In the genomic region with DNA sequence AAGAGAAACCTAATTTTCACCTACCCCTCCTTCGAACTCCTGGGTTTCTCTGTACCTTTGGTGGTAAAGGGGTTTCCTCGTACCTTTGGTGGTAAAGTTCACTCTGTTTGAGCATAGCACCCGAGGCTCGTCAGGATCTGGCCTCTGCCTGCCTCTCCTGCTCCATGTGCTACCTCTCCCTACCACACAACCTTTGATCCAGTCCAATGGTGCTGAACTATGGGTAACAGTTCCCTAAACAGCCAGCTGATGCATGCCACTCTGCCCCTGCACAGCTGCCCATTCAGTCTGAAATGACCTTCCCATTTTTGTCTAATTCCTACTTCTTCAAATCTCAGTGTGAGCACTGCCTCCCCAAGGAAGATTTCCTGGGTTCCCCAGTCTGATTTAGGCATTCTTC, we compare ENCODE assay signal across 18 cellular contexts. TPM values are rescaled to one million over a fixed set of nuclear protein-coding genes. Genes with fewer than 3 reads are reported as not detected.
"Had no signal": no experiment of that assay in that cellular context is flagged by ENCODE, and none has a peak within 500 bp of the region (broad histone marks: within the 10 kb centered on the region; RNA-seq: fewer than 3 reads in every experiment).

No MANE protein-coding gene starts in this region.

- ATAC-seq: naive thymus-derived CD8-positive, alpha-beta T cell had no signal

- H3K36me3 Mint-ChIP-seq: naive thymus-derived CD8-positive, alpha-beta T cell; stimulated activated memory B cell treated with anti-CD40 and anti-IgM and Interleukin-4, amounts not matched to agents 10 μg/mL and 1 μg/mL and 100 μg/mL, for 72 hours had no signal

- H3K4me3 Mint-ChIP-seq: activated CD4-positive, alpha-beta memory T cell treated with anti-CD3 and anti-CD28 coated beads, Interleukin-2, amount 10 ng/mL, durations not matched to agents 7 days and 5 days; naive thymus-derived CD8-positive, alpha-beta T cell; stimulated activated memory B cell treated with anti-CD40 and anti-IgM and Interleukin-4, amounts not matched to agents 10 μg/mL and 1 μg/mL and 100 μg/mL, for 72 hours; T-helper 2 cell treated with Interferon-gamma antibody and Interleukin-4, amounts not matched to agents 5 μg/mL and 100 μg/mL, for 36 hours had no signal

- H3K9me3 Mint-ChIP-seq: naive thymus-derived CD8-positive, alpha-beta T cell; stimulated activated memory B cell treated with anti-CD40 and anti-IgM and Interleukin-4, amounts not matched to agents 10 μg/mL and 1 μg/mL and 100 μg/mL, for 72 hours; T-helper 2 cell treated with Interferon-gamma antibody and Interleukin-4, amounts not matched to agents 5 μg/mL and 100 μg/mL, for 36 hours had no signal

- H3K27ac Mint-ChIP-seq: activated CD4-positive, alpha-beta memory T cell treated with anti-CD3 and anti-CD28 coated beads, Interleukin-2, amount 10 ng/mL, durations not matched to agents 7 days and 5 days; naive thymus-derived CD8-positive, alpha-beta T cell; stimulated activated memory B cell treated with anti-CD40 and anti-IgM and Interleukin-4, amounts not matched to agents 10 μg/mL and 1 μg/mL and 100 μg/mL, for 72 hours; T-helper 2 cell treated with Interferon-gamma antibody and Interleukin-4, amounts not matched to agents 5 μg/mL and 100 μg/mL, for 36 hours had no signal

- H3K9me3 ChIP-seq: esophagus squamous epithelium, neutrophil, SJSA1, tibial artery had no signal

- DNase-seq: activated CD4-positive, alpha-beta memory T cell treated with anti-CD3 and anti-CD28 coated beads, Interleukin-2, amount 10 ng/mL, durations not matched to agents 7 days and 5 days; esophagus squamous epithelium; foreskin fibroblast; kidney; naive thymus-derived CD8-positive, alpha-beta T cell; retina; SW 1271; tibial artery had no signal

- FAIRE-seq: astrocyte, endometrium, kidney had no signal

- H3K4me1 Mint-ChIP-seq: naive thymus-derived CD8-positive, alpha-beta T cell had no signal

- H3K36me3 ChIP-seq: cardiac muscle cell, esophagus squamous epithelium, neutrophil, SJSA1, tibial artery had no signal

- H3K27me3 ChIP-seq: cardiac muscle cell, esophagus squamous epithelium, SJSA1, tibial artery had no signal

- H3K27ac ChIP-seq: cardiac muscle cell, neutrophil, SJSA1, tibial artery had no signal

- H3K4me1 ChIP-seq: SJSA1 had no signal

- H3K4me3 ChIP-seq: cardiac muscle cell, esophagus squamous epithelium, SJSA1, skin epidermis, tibial artery had no signal

RNA-seq across cellular contexts. Expression of a gene that starts 14.0 kb away (rescaled TPM):
- total RNA-seq: activated CD4-positive, alpha-beta memory T cell treated with anti-CD3 and anti-CD28 coated beads, Interleukin-2, amount 10 ng/mL, durations not matched to agents 7 days and 5 days; astrocyte; esophagus squamous epithelium; kidney; lung microvascular endothelial cell; mononuclear cell; naive thymus-derived CD8-positive, alpha-beta T cell; SJSA1 had no signal
- polyA plus RNA-seq: naive thymus-derived CD8-positive, alpha-beta T cell had no signal
